ENCODE assay signal across 9 cellular contexts in the genomic region with DNA sequence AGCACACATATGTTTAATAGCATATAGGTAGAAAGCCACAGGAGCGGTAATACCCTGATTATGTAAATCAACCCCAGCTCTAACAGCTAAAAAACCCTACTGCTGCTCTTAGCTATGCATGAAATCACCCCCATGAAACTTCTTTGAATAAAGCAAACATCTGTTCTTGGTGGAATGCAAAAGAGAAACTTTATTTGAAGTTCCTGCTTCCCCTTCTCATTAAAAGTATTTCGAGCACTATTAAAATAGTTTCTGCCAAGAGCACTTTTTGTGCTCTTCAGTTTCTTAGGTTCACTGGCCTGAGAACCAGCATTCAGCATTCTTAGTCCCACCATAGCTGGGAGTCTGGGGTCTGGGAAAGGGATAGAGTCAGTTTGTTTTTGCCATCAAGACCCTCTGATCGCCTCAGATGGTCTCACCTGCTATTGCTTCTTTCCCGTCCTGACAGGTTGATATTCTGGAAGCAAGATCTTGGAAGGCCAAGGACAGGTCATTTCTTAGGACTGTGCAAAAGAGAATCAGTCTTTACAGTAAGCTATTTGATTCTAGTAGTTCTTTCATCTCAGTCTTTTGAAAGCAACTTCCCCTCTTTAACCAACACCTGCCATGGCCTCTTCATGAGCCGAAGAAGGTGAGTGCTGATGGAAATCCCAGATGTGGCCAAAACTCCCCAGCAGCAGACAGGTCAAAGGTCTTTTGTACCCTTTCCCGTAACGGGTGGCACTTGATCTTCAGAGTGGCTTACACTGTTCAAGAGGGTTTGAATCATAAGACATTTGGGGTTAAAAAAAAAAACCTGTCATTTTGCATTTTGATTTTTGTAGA.
DNase-seq lines count a peak whose midpoint lies in the region; ATAC-seq, FAIRE-seq and TF ChIP-seq lines count a peak whose summit lies in the region.
"Had no signal": no experiment of that assay in that cellular context is flagged by ENCODE, and none has a peak within 500 bp of the region (broad histone marks: within the 10 kb centered on the region; RNA-seq: fewer than 3 reads in every experiment).

No MANE protein-coding gene starts in this region.

- H3K4me3 ChIP-seq in CD4-positive, alpha-beta memory T cell (ENCODE audit: low read length in 2 of 2), result no peak overlapping the region
- H3K4me3 ChIP-seq in CD8-positive, alpha-beta T cell (ENCODE audit: low read depth, low read length), result no peak overlapping the region

- no peak overlapping the region for H3K27ac ChIP-seq in CD4-positive, alpha-beta memory T cell (ENCODE audit: low read depth, low read length)
- H3K27ac ChIP-seq in CD8-positive, alpha-beta T cell (ENCODE audit: low read depth, low read length), result no peak overlapping the region

- FAIRE-seq in RCC 7860 (lab: Jason Lieb, UNC), result no peak

- peaks cover 16 to 25% (median 22%) of the 10 kb centered on the region in 4 donors for H3K4me1 Mint-ChIP-seq in CD4-positive, alpha-beta memory T cell
- H3K4me1 Mint-ChIP-seq in T-helper 1 cell treated with Interleukin-12 subunit alpha and Interleukin-12 subunit beta and Interleukin-4 antibody, amounts not matched to agents 30 μg/mL and 1 μg/mL, for 36 hours (ENCODE audit: low read depth), result peaks cover 23% of the 10 kb centered on the region
- peaks cover 14% of the 10 kb centered on the region for H3K4me1 Mint-ChIP-seq in CD8-positive, alpha-beta T cell (ENCODE audit: low read depth)

- H3K27me3 ChIP-seq in CD4-positive, alpha-beta memory T cell (ENCODE audit: insufficient read depth, low read length), result no peaks in the 10 kb centered on the region
- no peaks in the 10 kb centered on the region for H3K27me3 ChIP-seq in CD8-positive, alpha-beta T cell (ENCODE audit: insufficient read depth, low read length)

- no peak for DNase-seq in CD4-positive, alpha-beta memory T cell
- DNase-seq in NCI-H1092 treated with DMSO at 0.1 percent for 48 hours (lab: John Stamatoyannopoulos, UW) (no peak), RCC 7860 (ENCODE audit: low spot score) (no peak)
- DNase-seq in stimulated activated naive CD4-positive, alpha-beta T cell (lab: John Stamatoyannopoulos, UW), result no peak
- no peak for DNase-seq in CD8-positive, alpha-beta T cell
- DNase-seq: T1000 had no signal

- CTCF ChIA-PET in CD4-positive, alpha-beta memory T cell (lab: Charles Lee; ENCODE audit: partially characterized antibody), result interaction anchor here (0.9 to 2.3 kb wide), 7 partner anchors 10 to 317 kb away, joined by 3 to 8 read pairs (median 4); no protein-coding TSS in a partner anchor
- CTCF ChIA-PET in CD8-positive, alpha-beta T cell (lab: Charles Lee), result no interaction called here

- intact Hi-C loops in CD4-positive, alpha-beta memory T cell (cut with micrococcal nuclease), result loop anchor here (1.0 to 2.0 kb wide), 2 partner anchors 78 to 289 kb away; no protein-coding TSS in a partner anchor
- intact Hi-C loops in CD8-positive, alpha-beta T cell (cut with DNase I, micrococcal nuclease), result no loop called here

- no peak for TF ChIP-seq CTCF in CD8-positive, alpha-beta T cell (IDR thresholded peaks at IDR 0.05)

- H3K27me3 Mint-ChIP-seq in CD4-positive, alpha-beta memory T cell, result no peaks in the 10 kb centered on the region
- H3K27me3 Mint-ChIP-seq in T-helper 1 cell treated with Interleukin-12 subunit alpha and Interleukin-12 subunit beta and Interleukin-4 antibody, amounts not matched to agents 30 μg/mL and 1 μg/mL, for 36 hours (ENCODE audit: low read depth), result no peaks in the 10 kb centered on the region
- H3K27me3 Mint-ChIP-seq in CD8-positive, alpha-beta T cell (ENCODE audit: low read depth), result no peaks in the 10 kb centered on the region

- ATAC-seq in GM19043 (IDR thresholded peaks at IDR 0.05; ENCODE audit: low read depth, unreplicated experiment), result peak; percentile 66
- ATAC-seq in HG02981 (IDR thresholded peaks at IDR 0.05; ENCODE audit: unreplicated experiment), result peak; percentile 68
- no peak for ATAC-seq in CD8-positive, alpha-beta T cell

- H3K4me3 Mint-ChIP-seq in CD4-positive, alpha-beta memory T cell, result peak overlapping the region in 5 of 8 donors; percentile 9 to 57 (median 32)
- H3K4me3 Mint-ChIP-seq in T-helper 1 cell treated with Interleukin-12 subunit alpha and Interleukin-12 subunit beta and Interleukin-4 antibody, amounts not matched to agents 30 μg/mL and 1 μg/mL, for 36 hours, result no peak overlapping the region
- H3K4me3 Mint-ChIP-seq in CD8-positive, alpha-beta T cell, result no peak overlapping the region

- H3K36me3 Mint-ChIP-seq in CD4-positive, alpha-beta memory T cell, result no peaks in the 10 kb centered on the region
- peaks cover 4% of the 10 kb centered on the region for H3K36me3 Mint-ChIP-seq in T-helper 1 cell treated with Interleukin-12 subunit alpha and Interleukin-12 subunit beta and Interleukin-4 antibody, amounts not matched to agents 30 μg/mL and 1 μg/mL, for 36 hours (ENCODE audit: low read depth)
- H3K36me3 Mint-ChIP-seq in CD8-positive, alpha-beta T cell, result no peaks in the 10 kb centered on the region

- no peaks in the 10 kb centered on the region for H3K9me3 ChIP-seq in CD4-positive, alpha-beta memory T cell (ENCODE audit: control insufficient read depth in 1 of 2, low read length in 2 of 2)
- no peaks in the 10 kb centered on the region for H3K9me3 ChIP-seq in CD8-positive, alpha-beta T cell (ENCODE audit: low read length)

- H3K36me3 ChIP-seq in CD4-positive, alpha-beta memory T cell (ENCODE audit: insufficient read depth, low read length), result no peaks in the 10 kb centered on the region
- no peaks in the 10 kb centered on the region for H3K36me3 ChIP-seq in CD8-positive, alpha-beta T cell (ENCODE audit: insufficient read depth, low read length)

- H3K27ac Mint-ChIP-seq in CD4-positive, alpha-beta memory T cell, result peak overlapping the region in 1 of 7 donors; percentile 19
- H3K27ac Mint-ChIP-seq in T-helper 1 cell treated with Interleukin-12 subunit alpha and Interleukin-12 subunit beta and Interleukin-4 antibody, amounts not matched to agents 30 μg/mL and 1 μg/mL, for 36 hours, result peak overlapping the region; percentile 44
- H3K27ac Mint-ChIP-seq in CD8-positive, alpha-beta T cell, result no peak overlapping the region

- H3K4me1 ChIP-seq in CD4-positive, alpha-beta memory T cell (ENCODE audit: insufficient read depth, low read length), result peaks cover 19% of the 10 kb centered on the region
- no peaks in the 10 kb centered on the region for H3K4me1 ChIP-seq in CD8-positive, alpha-beta T cell (ENCODE audit: insufficient read depth, low read length)

- POLR2A ChIA-PET in CD4-positive, alpha-beta memory T cell (lab: Charles Lee; ENCODE audit: partially characterized antibody), result interaction anchor here (1.4 kb wide), 1 partner anchor 237 kb away, joined by 4 read pairs; no protein-coding TSS in a partner anchor
- POLR2A ChIA-PET in CD8-positive, alpha-beta T cell (lab: Charles Lee), result no interaction called here

- peaks cover 0 to 3% (median 0%) of the 10 kb centered on the region in 8 donors for H3K9me3 Mint-ChIP-seq in CD4-positive, alpha-beta memory T cell
- H3K9me3 Mint-ChIP-seq in T-helper 1 cell treated with Interleukin-12 subunit alpha and Interleukin-12 subunit beta and Interleukin-4 antibody, amounts not matched to agents 30 μg/mL and 1 μg/mL, for 36 hours, result peaks cover 4% of the 10 kb centered on the region
- no peaks in the 10 kb centered on the region for H3K9me3 Mint-ChIP-seq in CD8-positive, alpha-beta T cell

Comparison
In these comparisons a context has a peak if more than half of its experiments do, and no peak if none do; other contexts are left out.
1. H3K4me3 Mint-ChIP-seq: peak in CD4-positive, alpha-beta memory T cell (5 of 8); none in T-helper 1 cell treated with Interleukin-12 subunit alpha and Interleukin-12 subunit beta and Interleukin-4 antibody, amounts not matched to agents 30 μg/mL and 1 μg/mL, for 36 hours (single experiment) and CD8-positive, alpha-beta T cell (single experiment).